Comparison of ENCODE assay signal across 8 cellular contexts in the genomic region with DNA sequence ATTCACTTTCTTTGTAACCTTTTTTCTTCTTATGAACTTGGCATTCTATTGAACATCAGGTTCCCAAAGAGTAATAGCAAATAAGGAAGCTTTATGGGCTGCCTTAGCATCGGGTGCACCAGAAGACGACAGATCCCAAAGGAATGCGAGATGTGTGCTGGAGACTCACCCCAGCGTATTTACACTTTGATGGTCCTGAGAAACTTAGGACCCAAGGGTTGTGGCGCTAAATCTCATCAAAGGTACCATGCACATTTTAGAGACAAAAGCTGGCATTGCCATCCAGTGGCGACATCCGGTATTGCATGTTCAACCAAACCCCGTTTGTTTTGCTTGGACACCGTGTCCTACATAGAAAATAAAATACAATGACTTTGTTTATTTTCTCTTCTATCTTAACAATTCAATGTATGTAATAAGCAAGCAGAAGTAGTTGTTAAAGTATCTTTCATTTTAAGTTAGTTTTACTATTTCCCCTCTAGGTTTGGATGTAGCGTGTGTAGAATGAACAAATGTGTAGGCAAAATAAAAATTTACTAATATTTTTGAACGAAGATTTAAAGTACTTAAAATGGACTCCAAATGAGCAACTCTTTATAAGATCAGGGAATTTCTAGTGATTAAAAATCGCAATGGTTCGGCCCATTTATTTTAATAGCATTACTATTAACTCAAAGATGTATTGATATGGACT.
DNase-seq lines count a peak whose midpoint lies in the region; ATAC-seq and TF ChIP-seq lines count a peak whose summit lies in the region.

No MANE protein-coding gene starts in this region.

- H3K9me3 ChIP-seq in H9 (ENCODE audit: control insufficient read depth, low read depth, low read length) (no peaks in the 10 kb centered on the region), colonic mucosa (no peaks in the 10 kb centered on the region), liver (ENCODE audit: control insufficient read depth in 4 of 4, low read length in 3 of 4) (no peaks in the 10 kb centered on the region)

- H3K27me3 ChIP-seq in H9 (ENCODE audit: insufficient read depth, low read length) (no peaks in the 10 kb centered on the region), colonic mucosa (no peaks in the 10 kb centered on the region), liver (ENCODE audit: control insufficient read depth in 4 of 4, insufficient read depth in 4 of 4, low read length in 3 of 4) (no peaks in the 10 kb centered on the region)

- TF ChIP-seq CTCF in GM12874 (IDR thresholded peaks at IDR 0.05; ENCODE audit: insufficient read depth, low read depth, low read length): peak; percentile 78
- peak; percentile 92 for TF ChIP-seq CTCF in H9 (conservative IDR thresholded peaks at IDR 0.05)
- TF ChIP-seq CTCF in colonic mucosa (IDR thresholded peaks at IDR 0.05): peak; percentile 84
- TF ChIP-seq CTCF in liver (IDR thresholded peaks at IDR 0.05; ENCODE audit: low read depth, low read length, missing input control): peak; percentile 85

- H3K27ac Mint-ChIP-seq in H9: no peak overlapping the region
- no peak overlapping the region for H3K27ac Mint-ChIP-seq in activated CD4-positive, alpha-beta T cell treated with anti-CD3 and anti-CD28 coated beads, Interleukin-2, amount 10 ng/mL, durations not matched to agents 24 days and 14 days

- no peak overlapping the region for H3K4me3 Mint-ChIP-seq in H9
- H3K4me3 Mint-ChIP-seq in activated CD4-positive, alpha-beta T cell treated with anti-CD3 and anti-CD28 coated beads, Interleukin-2, amount 10 ng/mL, durations not matched to agents 24 days and 14 days: no peak overlapping the region

- ATAC-seq in HG02840 (IDR thresholded peaks at IDR 0.05; ENCODE audit: low FRiP score, unreplicated experiment): no peak

- no peak overlapping the region for H3T11ph ChIP-seq in H9 (ENCODE audit: low read length)

- H3K27me3 Mint-ChIP-seq in H9 (ENCODE audit: low read depth): peaks cover 7% of the 10 kb centered on the region
- H3K27me3 Mint-ChIP-seq in activated CD4-positive, alpha-beta T cell treated with anti-CD3 and anti-CD28 coated beads, Interleukin-2, amount 10 ng/mL, durations not matched to agents 24 days and 14 days: peaks cover 17% of the 10 kb centered on the region

- H3K4me1 ChIP-seq in H9 (ENCODE audit: insufficient read depth, low read length): no peaks in the 10 kb centered on the region
- no peaks in the 10 kb centered on the region for H3K4me1 ChIP-seq in colonic mucosa
- H3K4me1 ChIP-seq in liver (ENCODE audit: control insufficient read depth in 4 of 4, insufficient read depth in 4 of 4, low read length in 3 of 4): no peaks in the 10 kb centered on the region

- no peaks in the 10 kb centered on the region for H3K9me3 Mint-ChIP-seq in H9
- H3K9me3 Mint-ChIP-seq in activated CD4-positive, alpha-beta T cell treated with anti-CD3 and anti-CD28 coated beads, Interleukin-2, amount 10 ng/mL, durations not matched to agents 24 days and 14 days: no peaks in the 10 kb centered on the region

- no peak overlapping the region for H2BK20ac ChIP-seq in H9 (ENCODE audit: low read depth, low read length, poor library complexity, severe bottlenecking)

- H4K5ac ChIP-seq in H9 (ENCODE audit: insufficient read length, low read depth, low read length): no peak overlapping the region

- H4K91ac ChIP-seq in H9 (ENCODE audit: insufficient read length, low read depth, low read length): no peak overlapping the region

- WGBS in H9 (ENCODE audit: extremely low coverage, insufficient read length, low lambda C conversion rate): no CpG with 5 or more reads among the region's 13 CpGs
- 17% methylated on average over 13 of the region's 13 CpGs for WGBS in liver

- H3K36me3 ChIP-seq in colonic mucosa: no peaks in the 10 kb centered on the region
- H3K36me3 ChIP-seq in liver (ENCODE audit: control insufficient read depth in 4 of 4, insufficient read depth in 3 of 4, low read depth in 1 of 4, low read length in 3 of 4): no peaks in the 10 kb centered on the region

- H3K56ac ChIP-seq in H9 (ENCODE audit: insufficient read length, low read depth, low read length): no peak overlapping the region

- no peak overlapping the region for H3K23ac ChIP-seq in H9 (ENCODE audit: insufficient read length, low read depth, low read length)

- H3K79me1 ChIP-seq in H9 (ENCODE audit: insufficient read depth, low read depth, low read length, poor library complexity, severe bottlenecking): no peaks in the 10 kb centered on the region

- no peak overlapping the region for H2BK120ac ChIP-seq in H9 (ENCODE audit: low read depth, low read length, poor library complexity, severe bottlenecking)

- H3K23me2 ChIP-seq in H9 (ENCODE audit: insufficient read length, low read depth, low read length, poor library complexity, severe bottlenecking): no peaks in the 10 kb centered on the region

- H3K4me2 ChIP-seq in H9 (ENCODE audit: insufficient read depth, insufficient read length, low read length): no peak overlapping the region

- H3K79me2 ChIP-seq in H9 (ENCODE audit: insufficient read depth, low read length): no peaks in the 10 kb centered on the region

- H2BK5ac ChIP-seq in H9 (ENCODE audit: insufficient read length, low read length): no peak overlapping the region

- DNase-seq in H9: peak; percentile 70
- DNase-seq in NAMALWA (ENCODE audit: low spot score): peak; percentile 75
- peak; percentile 90 for DNase-seq in activated CD4-positive, alpha-beta T cell treated with anti-CD3 and anti-CD28 coated beads, Interleukin-2, amount 10 ng/mL, durations not matched to agents 24 days and 14 days
- peak; percentile 57 for DNase-seq in colonic mucosa
- peak; percentile 59 to 78 for DNase-seq in stimulated activated CD4-positive, alpha-beta T cell treated with anti-CD3 and anti-CD28 coated beads, Interleukin-4, amount 100 ng/mL, for 48 hours (ENCODE audit: low read depth in 2 of 2)

- H4K8ac ChIP-seq in H9 (replicated peaks; ENCODE audit: insufficient read length, low read depth, low read length): no peak overlapping the region

- no peak overlapping the region for H3K4ac ChIP-seq in H9 (ENCODE audit: low read depth, low read length)

- no peak overlapping the region for H2BK15ac ChIP-seq in H9 (ENCODE audit: low read depth, low read length)

- H3K18ac ChIP-seq in H9 (ENCODE audit: insufficient read length, low read depth, low read length): no peak overlapping the region

- no peaks in the 10 kb centered on the region for H4K20me1 ChIP-seq in H9 (ENCODE audit: control insufficient read depth, insufficient read depth, insufficient read length)

- peak; percentile 90 to 96 for TF ChIP-seq RAD21 in liver (IDR thresholded peaks at IDR 0.05)

- H2BK12ac ChIP-seq in H9 (ENCODE audit: insufficient read length, low read depth, low read length): no peak overlapping the region

- peaks cover 3% of the 10 kb centered on the region in 2 experiments; a peak in 3 of 4 replicates for H3K4me1 Mint-ChIP-seq in H9
- H3K4me1 Mint-ChIP-seq in activated CD4-positive, alpha-beta T cell treated with anti-CD3 and anti-CD28 coated beads, Interleukin-2, amount 10 ng/mL, durations not matched to agents 24 days and 14 days: peaks cover 3% of the 10 kb centered on the region

- H3K4me3 ChIP-seq in colonic mucosa (no peak overlapping the region), liver (ENCODE audit: low read depth in 1 of 3, low read length in 3 of 3) (no peak overlapping the region)

- H2AK5ac ChIP-seq in H9 (ENCODE audit: insufficient read length, low read length): no peak overlapping the region

- H3K27ac ChIP-seq in H9 (ENCODE audit: insufficient read length, low read depth, low read length) (no peak overlapping the region), colonic mucosa (no peak overlapping the region), liver (ENCODE audit: low read depth in 1 of 2, low read length in 2 of 2) (no peak overlapping the region)

- no peak overlapping the region for H2AFZ ChIP-seq in H9 (ENCODE audit: low read length)

- no peak overlapping the region for H3K9ac ChIP-seq in H9 (ENCODE audit: extremely low read depth, insufficient read length, low read length)
- no peak overlapping the region for H3K9ac ChIP-seq in colonic mucosa (ENCODE audit: low read depth in 2 of 2, low read length in 2 of 2)
- H3K9ac ChIP-seq in liver (ENCODE audit: low read depth in 1 of 2, low read length in 2 of 2): no peak overlapping the region

- no peaks in the 10 kb centered on the region for H3K36me3 Mint-ChIP-seq in H9 (ENCODE audit: insufficient read depth in 1 of 3, low read depth in 3 of 3)
- no peaks in the 10 kb centered on the region for H3K36me3 Mint-ChIP-seq in activated CD4-positive, alpha-beta T cell treated with anti-CD3 and anti-CD28 coated beads, Interleukin-2, amount 10 ng/mL, durations not matched to agents 24 days and 14 days (ENCODE audit: low read depth)

- H3K14ac ChIP-seq in H9 (ENCODE audit: insufficient read depth, low read length): no peak overlapping the region

- intact Hi-C loops in activated CD4-positive, alpha-beta T cell treated with anti-CD3 and anti-CD28 coated beads, Interleukin-2, amount 10 ng/mL, durations not matched to agents 24 days and 14 days (cut with micrococcal nuclease): loop anchor here (1.0 to 10.0 kb wide), 5 partner anchors 94 to 1336 kb away; no protein-coding TSS in a partner anchor
- intact Hi-C loops in colonic mucosa (cut with DNase I): loop anchor here (5.0 kb wide), 1 partner anchor 1337 kb away; no protein-coding TSS in a partner anchor

TF ChIP-seq in liver, 16 proteins besides CTCF, POLR2A, EP300 and RAD21:
- TF ChIP-seq HNF4G (IDR thresholded peaks at IDR 0.05): no peak
- no peak for TF ChIP-seq FOXA2 (IDR thresholded peaks at IDR 0.05)
- TF ChIP-seq, protein P1, sequence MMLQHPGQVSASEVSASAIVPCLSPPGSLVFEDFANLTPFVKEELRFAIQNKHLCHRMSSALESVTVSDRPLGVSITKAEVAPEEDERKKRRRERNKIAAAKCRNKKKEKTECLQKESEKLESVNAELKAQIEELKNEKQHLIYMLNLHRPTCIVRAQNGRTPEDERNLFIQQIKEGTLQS (IDR thresholded peaks at IDR 0.05): no peak
- TF ChIP-seq GABPA (IDR thresholded peaks at IDR 0.05 in 1 of 2, conservative IDR thresholded peaks at IDR 0.05 in 1 of 2): no peak
- TF ChIP-seq, protein P2, sequence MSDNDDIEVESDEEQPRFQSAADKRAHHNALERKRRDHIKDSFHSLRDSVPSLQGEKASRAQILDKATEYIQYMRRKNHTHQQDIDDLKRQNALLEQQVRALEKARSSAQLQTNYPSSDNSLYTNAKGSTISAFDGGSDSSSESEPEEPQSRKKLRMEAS (IDR thresholded peaks at IDR 0.05): no peak
- no peak for TF ChIP-seq TAF1 (conservative IDR thresholded peaks at IDR 0.05)
- TF ChIP-seq RXRA (IDR thresholded peaks at IDR 0.05): no peak
- no peak for TF ChIP-seq SP1 (IDR thresholded peaks at IDR 0.05)
- no peak for TF ChIP-seq FOXA1 (IDR thresholded peaks at IDR 0.05)
